Comparison of ENCODE assay signal across 1 cellular context in the genomic region with DNA sequence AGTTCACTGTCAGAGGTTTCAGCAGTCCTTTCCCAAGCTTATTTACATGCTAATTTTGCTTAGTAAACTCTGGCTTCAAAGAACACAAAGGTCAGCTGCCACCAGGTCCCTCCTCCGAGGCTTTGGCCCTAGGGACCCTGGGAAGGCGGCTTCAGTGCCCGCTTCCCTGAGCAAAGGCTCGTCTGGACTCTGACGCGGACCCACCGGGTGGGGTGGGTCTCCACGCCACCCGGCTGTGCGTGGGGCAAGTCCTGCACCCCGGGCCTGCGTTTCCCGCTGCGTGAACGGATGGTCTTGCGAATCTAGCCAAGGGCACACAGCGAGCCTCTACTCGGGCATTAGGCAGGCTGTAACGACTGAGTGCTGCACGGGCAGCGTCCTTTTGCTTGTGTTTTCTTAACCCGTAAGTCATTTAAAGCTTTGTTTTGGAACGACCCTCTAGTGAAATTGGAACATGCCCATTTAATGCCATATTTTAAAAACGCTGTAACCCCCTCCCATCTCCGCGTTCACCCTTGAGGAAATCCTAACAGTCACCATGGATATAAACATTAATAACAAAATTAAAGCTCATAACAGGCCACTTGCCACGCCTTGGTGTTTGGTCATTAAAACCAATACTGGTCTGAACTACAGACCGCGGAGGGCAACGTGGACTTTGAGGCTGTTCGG.
TF ChIP-seq lines count a peak whose summit lies in the region.

No MANE protein-coding gene starts in this region.

TF ChIP-seq in HCT116, 20 proteins besides CTCF, POLR2A, EP300 and RAD21 (continued from another document):
- TF ChIP-seq, protein P1, sequence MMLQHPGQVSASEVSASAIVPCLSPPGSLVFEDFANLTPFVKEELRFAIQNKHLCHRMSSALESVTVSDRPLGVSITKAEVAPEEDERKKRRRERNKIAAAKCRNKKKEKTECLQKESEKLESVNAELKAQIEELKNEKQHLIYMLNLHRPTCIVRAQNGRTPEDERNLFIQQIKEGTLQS (IDR thresholded peaks at IDR 0.05), result no peak
- TF ChIP-seq CEBPB (IDR thresholded peaks at IDR 0.05; ENCODE audit: low read depth), result no peak
- TF ChIP-seq SRF (IDR thresholded peaks at IDR 0.05; ENCODE audit: low read depth), result no peak
- no peak for TF ChIP-seq FOSL1 (IDR thresholded peaks at IDR 0.05; ENCODE audit: low read depth)
- no peak for TF ChIP-seq ELF1 (IDR thresholded peaks at IDR 0.05; ENCODE audit: borderline replicate concordance, low read depth)
TF ChIP-seq in HCT116: peak in this region for 0.
